1 cellular context compared by ENCODE assay signal in genomic region chr19:52897149-52897935, GRCh38.
TF ChIP-seq lines count a peak whose summit lies in the region.

TSS of gene ZNF320 (minus strand) at chr19:52897635. CDS start at chr19:52890255, 7,380 bp downstream.

TF ChIP-seq in K562, 482 proteins besides CTCF, POLR2A, EP300 and RAD21 (continued from another document and continues in another):
- TF ChIP-seq MLLT1 (IDR thresholded peaks at IDR 0.05) (no peak), FOXM1 (IDR thresholded peaks at IDR 0.05; ENCODE audit: low read depth) (no peak), FOXM1 (CRISPR knock-in tag; IDR thresholded peaks at IDR 0.05; ENCODE audit: low read depth) (no peak), NCOA1 (IDR thresholded peaks at IDR 0.05; ENCODE audit: low read depth) (no peak), ZNF318 (IDR thresholded peaks at IDR 0.05; ENCODE audit: borderline replicate concordance in 1 of 2, low read depth in 1 of 2) (no peak), NR2C2 (CRISPR knock-in tag; IDR thresholded peaks at IDR 0.05) (peak; percentile 89), NR2C2 (tag; IDR thresholded peaks at IDR 0.05) (peak; percentile 98), SUPT5H (IDR thresholded peaks at IDR 0.05) (peak; percentile 93), ZC3H11A (IDR thresholded peaks at IDR 0.05; ENCODE audit: low read depth, low read length) (no peak), GTF3C2 (IDR thresholded peaks at IDR 0.05; ENCODE audit: borderline replicate concordance, extremely low read depth, insufficient read length) (no peak), CBX8 (IDR thresholded peaks at IDR 0.05; ENCODE audit: borderline replicate concordance, extremely low read depth, low read depth, low read length, poor library complexity, severe bottlenecking) (no peak), ARID1B (IDR thresholded peaks at IDR 0.05) (0 out of 2 replicates have a peak, but pooled peaks have one; percentile 7), CBFA2T2 (conservative IDR thresholded peaks at IDR 0.05) (no peak), RHOXF2B (CRISPR knock-in tag; conservative IDR thresholded peaks at IDR 0.05) (no peak), RNF219 (CRISPR knock-in tag; IDR thresholded peaks at IDR 0.05) (no peak), BCL6 (CRISPR knock-in tag; IDR thresholded peaks at IDR 0.05) (no peak), CXXC5 (CRISPR knock-in tag; IDR thresholded peaks at IDR 0.05) (peak; percentile 51; the same call in 1 of the 2 replicates), PCBP1 (IDR thresholded peaks at IDR 0.05; ENCODE audit: low read depth, low read length, poor library complexity, severe bottlenecking) (no peak), GABPB1 (CRISPR knock-in tag; IDR thresholded peaks at IDR 0.05) (peak; percentile 81), ZNF586 (CRISPR knock-in tag; conservative IDR thresholded peaks at IDR 0.05) (no peak), MECOM (CRISPR knock-in tag; IDR thresholded peaks at IDR 0.05) (no peak), ZNF217 (CRISPR knock-in tag; IDR thresholded peaks at IDR 0.05) (no peak), CBX3 (IDR thresholded peaks at IDR 0.05; ENCODE audit: borderline replicate concordance in 1 of 2, low read length in 2 of 2) (no peak), SMARCB1 (IDR thresholded peaks at IDR 0.05; ENCODE audit: insufficient read length, low read depth) (no peak), KAT8 (IDR thresholded peaks at IDR 0.05; ENCODE audit: low read depth) (no peak), ZBTB5 (IDR thresholded peaks at IDR 0.05) (no peak), ZNF133 (CRISPR knock-in tag; IDR thresholded peaks at IDR 0.05) (no peak), KAT2B (IDR thresholded peaks at IDR 0.05; ENCODE audit: low read depth, low read length) (no peak), HNRNPUL1 (IDR thresholded peaks at IDR 0.05; ENCODE audit: low read length) (no peak), ATF7 (IDR thresholded peaks at IDR 0.05) (0 out of 2 replicates have a peak, but pooled peaks have one; percentile 35), HDAC8 (tag; IDR thresholded peaks at IDR 0.05) (no peak), NONO (IDR thresholded peaks at IDR 0.05; ENCODE audit: low read depth in 2 of 2, low read length in 1 of 2) (no peak), E2F3 (CRISPR knock-in tag; IDR thresholded peaks at IDR 0.05) (no peak), FOXK1 (CRISPR knock-in tag; IDR thresholded peaks at IDR 0.05; ENCODE audit: borderline replicate concordance) (0 out of 2 replicates have a peak, but pooled peaks have one; percentile 77), MIER1 (IDR thresholded peaks at IDR 0.05; ENCODE audit: low read depth) (no peak), OTX1 (CRISPR knock-in tag; IDR thresholded peaks at IDR 0.05) (no peak), MAFK (IDR thresholded peaks at IDR 0.05; ENCODE audit: low read length) (no peak), ZNF174 (CRISPR knock-in tag; IDR thresholded peaks at IDR 0.05) (no peak), ZNF41 (CRISPR knock-in tag; conservative IDR thresholded peaks at IDR 0.05) (no peak), HDAC6 (IDR thresholded peaks at IDR 0.05; ENCODE audit: low read depth, low read length) (no peak), SRSF1 (IDR thresholded peaks at IDR 0.05; ENCODE audit: low read depth, low read length) (no peak), CEBPB (tag; IDR thresholded peaks at IDR 0.05) (no peak), ZC3H4 (CRISPR knock-in tag; IDR thresholded peaks at IDR 0.05; ENCODE audit: borderline replicate concordance) (no peak), SPI1 (IDR thresholded peaks at IDR 0.05; ENCODE audit: borderline replicate concordance, low read depth, low read length) (no peak), PRMT5 (CRISPR knock-in tag; IDR thresholded peaks at IDR 0.05) (no peak), ZNF695 (CRISPR knock-in tag; IDR thresholded peaks at IDR 0.05) (no peak), ZNF239 (CRISPR knock-in tag; IDR thresholded peaks at IDR 0.05) (no peak), RFX5 (IDR thresholded peaks at IDR 0.05; ENCODE audit: low read depth, low read length) (no peak), ZNF347 (CRISPR knock-in tag; IDR thresholded peaks at IDR 0.05; ENCODE audit: low read depth) (no peak), SIRT6 (IDR thresholded peaks at IDR 0.05; ENCODE audit: low read depth, low read length) (no peak)
- TF ChIP-seq, protein P1, sequence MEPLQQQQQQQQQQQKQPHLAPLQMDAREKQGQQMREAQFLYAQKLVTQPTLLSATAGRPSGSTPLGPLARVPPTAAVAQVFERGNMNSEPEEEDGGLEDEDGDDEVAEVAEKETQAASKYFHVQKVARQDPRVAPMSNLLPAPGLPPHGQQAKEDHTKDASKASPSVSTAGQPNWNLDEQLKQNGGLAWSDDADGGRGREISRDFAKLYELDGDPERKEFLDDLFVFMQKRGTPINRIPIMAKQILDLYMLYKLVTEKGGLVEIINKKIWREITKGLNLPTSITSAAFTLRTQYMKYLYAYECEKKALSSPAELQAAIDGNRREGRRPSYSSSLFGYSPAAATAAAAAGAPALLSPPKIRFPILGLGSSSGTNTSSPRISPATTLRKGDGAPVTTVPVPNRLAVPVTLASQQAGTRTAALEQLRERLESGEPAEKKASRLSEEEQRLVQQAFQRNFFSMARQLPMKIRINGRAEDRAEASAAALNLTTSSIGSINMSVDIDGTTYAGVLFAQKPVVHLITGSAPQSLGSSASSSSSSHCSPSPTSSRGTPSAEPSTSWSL (CRISPR knock-in tag; IDR thresholded peaks at IDR 0.05; ENCODE audit: borderline replicate concordance) = no peak
- TF ChIP-seq, protein P2, sequence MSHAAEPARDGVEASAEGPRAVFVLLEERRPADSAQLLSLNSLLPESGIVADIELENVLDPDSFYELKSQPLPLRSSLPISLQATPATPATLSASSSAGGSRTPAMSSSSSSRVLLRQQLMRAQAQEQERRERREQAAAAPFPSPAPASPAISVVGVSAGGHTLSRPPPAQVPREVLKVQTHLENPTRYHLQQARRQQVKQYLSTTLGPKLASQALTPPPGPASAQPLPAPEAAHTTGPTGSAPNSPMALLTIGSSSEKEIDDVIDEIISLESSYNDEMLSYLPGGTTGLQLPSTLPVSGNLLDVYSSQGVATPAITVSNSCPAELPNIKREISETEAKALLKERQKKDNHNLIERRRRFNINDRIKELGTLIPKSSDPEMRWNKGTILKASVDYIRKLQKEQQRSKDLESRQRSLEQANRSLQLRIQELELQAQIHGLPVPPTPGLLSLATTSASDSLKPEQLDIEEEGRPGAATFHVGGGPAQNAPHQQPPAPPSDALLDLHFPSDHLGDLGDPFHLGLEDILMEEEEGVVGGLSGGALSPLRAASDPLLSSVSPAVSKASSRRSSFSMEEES (CRISPR knock-in tag; IDR thresholded peaks at IDR 0.05) = no peak
